13 cellular contexts compared by ENCODE assay signal in genomic region chr17:75128694-75129505, GRCh38. TPM values are rescaled to one million over a fixed set of nuclear protein-coding genes. Genes with fewer than 3 reads are reported as not detected.
A peak's percentile ranks its signal among the peaks of the same experiment; 100 is the strongest.
DNase-seq lines count a peak whose midpoint lies in the region; ATAC-seq, FAIRE-seq and TF ChIP-seq lines count a peak whose summit lies in the region.
"Had no signal": no experiment of that assay in that cellular context is flagged by ENCODE, and none has a peak within 500 bp of the region (broad histone marks: within the 10 kb centered on the region; RNA-seq: fewer than 3 reads in every experiment).

No MANE protein-coding gene starts in this region.

- intact Hi-C loops in activated CD4-positive, alpha-beta memory T cell treated with anti-CD3 and anti-CD28 coated beads for 36 hours (cut with micrococcal nuclease): no loop called here
- intact Hi-C loops in K562 (cut with micrococcal nuclease): no loop called here
- intact Hi-C loops in stomach (cut with DNase I; ENCODE audit: low total_unique reads): no loop called here

- no peak overlapping the region for H2AFZ ChIP-seq in K562 (ENCODE audit: low read depth, low read length)

- H3K27me3 Mint-ChIP-seq in activated CD4-positive, alpha-beta memory T cell treated with anti-CD3 and anti-CD28 coated beads, Interleukin-2, amount 10 ng/mL, durations not matched to agents 7 days and 5 days: no peaks in the 10 kb centered on the region
- no peaks in the 10 kb centered on the region for H3K27me3 Mint-ChIP-seq in activated CD4-positive, alpha-beta memory T cell treated with anti-CD3 and anti-CD28 coated beads for 36 hours

- no peak overlapping the region for H3K27ac ChIP-seq in K562 (ENCODE audit: extremely low read depth, low read depth, low read length)
- H3K27ac ChIP-seq in neutrophil: peak overlapping the region; percentile 98
- peak overlapping the region in 1 of 5 donors; percentile 90 for H3K27ac ChIP-seq in stomach
- H3K27ac ChIP-seq: foreskin keratinocyte had no signal

- H3K4me3 Mint-ChIP-seq in activated CD4-positive, alpha-beta memory T cell treated with anti-CD3 and anti-CD28 coated beads, Interleukin-2, amount 10 ng/mL, durations not matched to agents 7 days and 5 days: peak overlapping the region; percentile 63
- no peak overlapping the region for H3K4me3 Mint-ChIP-seq in activated CD4-positive, alpha-beta memory T cell treated with anti-CD3 and anti-CD28 coated beads for 36 hours

- no peaks in the 10 kb centered on the region for H3K9me1 ChIP-seq in K562 (ENCODE audit: control insufficient read depth, insufficient read depth, low read length)

- H3K4me1 ChIP-seq in K562 (replicated peaks in 1 of 2; ENCODE audit: control insufficient read depth in 2 of 2, insufficient read depth in 2 of 2, low read length in 2 of 2) (peaks cover 28 to 53% of the 10 kb centered on the region in 2 experiments), neutrophil (ENCODE audit: control insufficient read depth in 1 of 2, insufficient read depth in 1 of 2, low read depth in 1 of 2, low read length in 1 of 2) (peaks cover 50 to 59% of the 10 kb centered on the region in 2 experiments), stomach (peaks cover 19 to 51% (median 50%) of the 10 kb centered on the region in 4 donors)

- peaks cover 61% of the 10 kb centered on the region for H3K4me1 Mint-ChIP-seq in activated CD4-positive, alpha-beta memory T cell treated with anti-CD3 and anti-CD28 coated beads, Interleukin-2, amount 10 ng/mL, durations not matched to agents 7 days and 5 days
- peaks cover 39% of the 10 kb centered on the region for H3K4me1 Mint-ChIP-seq in activated CD4-positive, alpha-beta memory T cell treated with anti-CD3 and anti-CD28 coated beads for 36 hours (ENCODE audit: low read depth)

- H3K36me3 ChIP-seq in K562 (ENCODE audit: control insufficient read depth, insufficient read depth, low read length) (peaks cover 25% of the 10 kb centered on the region; the same call in 2 of the 3 replicates), neutrophil (peaks cover 23% of the 10 kb centered on the region), stomach (peaks cover 10 to 23% (median 20%) of the 10 kb centered on the region in 4 donors)

- no peak for DNase-seq in activated CD4-positive, alpha-beta memory T cell treated with anti-CD3 and anti-CD28 coated beads, Interleukin-2, amount 10 ng/mL, durations not matched to agents 7 days and 5 days
- DNase-seq in activated CD4-positive, alpha-beta memory T cell treated with anti-CD3 and anti-CD28 coated beads for 36 hours: no peak
- DNase-seq in K562 (ENCODE audit: extremely low read depth in 1 of 4, low spot score in 3 of 4): no peak
- DNase-seq in stomach: no peak
- no peak for DNase-seq in effector CD8-positive, alpha-beta T cell (lab: John Stamatoyannopoulos, UW)
- DNase-seq: activated CD4-positive, alpha-beta T cell treated with anti-CD3 and anti-CD28 coated beads, Interleukin-2, amount 50 U/mL, for 48 hours; foreskin keratinocyte; islet precursor cell; NCI-H226; T-helper 2 cell; trophoblast cell had no signal

- in situ Hi-C loops in K562 (cut with MboI): no loop called here

- WGBS in K562 (ENCODE audit: insufficient coverage, low coverage, missing lambda C conversion rate): 96% methylated on average over 31 of the region's 33 CpGs
- 82 to 90% (median 85%) methylated on average over 27 to 33 of the region's 33 CpGs for WGBS in stomach, 5 donors

- no peaks in the 10 kb centered on the region for H3K9me3 ChIP-seq in K562 (replicated peaks; ENCODE audit: control insufficient read depth, insufficient read depth, low read depth, low read length)
- no peaks in the 10 kb centered on the region for H3K9me3 ChIP-seq in neutrophil
- H3K9me3 ChIP-seq in stomach: no peaks in the 10 kb centered on the region

- H3K9me3 Mint-ChIP-seq in activated CD4-positive, alpha-beta memory T cell treated with anti-CD3 and anti-CD28 coated beads, Interleukin-2, amount 10 ng/mL, durations not matched to agents 7 days and 5 days: no peaks in the 10 kb centered on the region
- no peaks in the 10 kb centered on the region for H3K9me3 Mint-ChIP-seq in activated CD4-positive, alpha-beta memory T cell treated with anti-CD3 and anti-CD28 coated beads for 36 hours

- H3K9ac ChIP-seq in K562 (ENCODE audit: insufficient read depth in 1 of 2, low read depth in 2 of 2, low read length in 2 of 2): peak overlapping the region in 1 of 2 experiments; percentile 6; a peak in 1 of 4 replicates

- POLR2A ChIA-PET in activated CD4-positive, alpha-beta memory T cell treated with anti-CD3 and anti-CD28 coated beads, Interleukin-2, amount 10 ng/mL, durations not matched to agents 7 days and 5 days (lab: Charles Lee): interaction anchor here (0.8 to 6.2 kb wide), 4 partner anchors 9 to 19 kb away, joined by 3 to 65 read pairs (median 24); partner anchors contain the start of gene ARMC7
- POLR2A ChIA-PET in activated CD4-positive, alpha-beta memory T cell treated with anti-CD3 and anti-CD28 coated beads for 36 hours (lab: Charles Lee): interaction anchor here (1.1 kb wide), 2 partner anchors 12 to 60 kb away, joined by 3 read pairs; no protein-coding TSS in a partner anchor
- POLR2A ChIA-PET in K562 (lab: Yijun Ruan, JAX): interaction anchor here (0.7 to 7.6 kb wide), 5 partner anchors 10 to 123 kb away, joined by 3 to 58 read pairs (median 4); no protein-coding TSS in a partner anchor

- BruUV-seq in K562 (replicated peaks; lab: Mats Ljungman, UMichigan): no TSS peak

- H3K4me3 ChIP-seq in K562 (no peak overlapping the region), neutrophil (ENCODE audit: low read depth in 1 of 2, low read length in 1 of 2) (no peak overlapping the region), stomach (no peak overlapping the region)
- H3K4me3 ChIP-seq: smooth muscle cell had no signal

- no peak for ATAC-seq in K562
- ATAC-seq: foreskin keratinocyte had no signal

- CTCF ChIA-PET in activated CD4-positive, alpha-beta memory T cell treated with anti-CD3 and anti-CD28 coated beads, Interleukin-2, amount 10 ng/mL, durations not matched to agents 7 days and 5 days (lab: Charles Lee): interaction anchor here (6.0 kb wide), 1 partner anchor 14 kb away, joined by 130 read pairs; no protein-coding TSS in a partner anchor
- CTCF ChIA-PET in activated CD4-positive, alpha-beta memory T cell treated with anti-CD3 and anti-CD28 coated beads for 36 hours (lab: Charles Lee): interaction anchor here (3.6 to 6.3 kb wide), 3 partner anchors 15 to 72 kb away, joined by 24 to 121 read pairs (median 60); partner anchors contain the start of gene ARMC7
- CTCF ChIA-PET in K562 (lab: Yijun Ruan, JAX; ENCODE audit: low intra/inter-chr PET ratio): no interaction called here

- FAIRE-seq in K562 (lab: Jason Lieb, UNC): no peak

- TF ChIP-seq POLR2A in K562 (conservative IDR thresholded peaks at IDR 0.05) (peak; percentile 26), stomach (IDR thresholded peaks at IDR 0.05) (no peak)

- TF ChIP-seq CTCF in K562 (IDR thresholded peaks at IDR 0.05 in 2 of 3, conservative IDR thresholded peaks at IDR 0.05 in 1 of 3; ENCODE audit: insufficient read depth in 2 of 3, low read depth in 1 of 3, low read length in 3 of 3): no peak
- no peak for TF ChIP-seq CTCF in neutrophil (IDR thresholded peaks at IDR 0.05)
- TF ChIP-seq CTCF in stomach (IDR thresholded peaks at IDR 0.05): no peak

- peaks cover 44% of the 10 kb centered on the region for H3K79me2 ChIP-seq in K562 (ENCODE audit: control insufficient read depth, insufficient read depth, low read length)

- H3K27ac Mint-ChIP-seq in activated CD4-positive, alpha-beta memory T cell treated with anti-CD3 and anti-CD28 coated beads, Interleukin-2, amount 10 ng/mL, durations not matched to agents 7 days and 5 days: peak overlapping the region; percentile 61
- H3K27ac Mint-ChIP-seq in activated CD4-positive, alpha-beta memory T cell treated with anti-CD3 and anti-CD28 coated beads for 36 hours: no peak overlapping the region

- peaks cover 6% of the 10 kb centered on the region; the same call in 1 of the 2 replicates for H4K20me1 ChIP-seq in K562 (replicated peaks; ENCODE audit: control insufficient read depth, insufficient read depth, low read length)

- no peak overlapping the region for H3K4me2 ChIP-seq in K562 (ENCODE audit: insufficient read depth, low read length)
- H3K4me2 ChIP-seq: smooth muscle cell had no signal

- TF ChIP-seq EP300 in K562 (IDR thresholded peaks at IDR 0.05; ENCODE audit: low read length): no peak
- no peak for TF ChIP-seq EP300 in stomach (IDR thresholded peaks at IDR 0.05)

- H3K36me3 Mint-ChIP-seq in activated CD4-positive, alpha-beta memory T cell treated with anti-CD3 and anti-CD28 coated beads, Interleukin-2, amount 10 ng/mL, durations not matched to agents 7 days and 5 days (ENCODE audit: low read depth): peaks cover 41% of the 10 kb centered on the region
- H3K36me3 Mint-ChIP-seq in activated CD4-positive, alpha-beta memory T cell treated with anti-CD3 and anti-CD28 coated beads for 36 hours: peaks cover 11% of the 10 kb centered on the region

- H3K27me3 ChIP-seq in K562 (ENCODE audit: control insufficient read depth in 2 of 2, insufficient read depth in 2 of 2, low read length in 2 of 2): no peaks in the 10 kb centered on the region
- H3K27me3 ChIP-seq in neutrophil: no peaks in the 10 kb centered on the region
- no peaks in the 10 kb centered on the region for H3K27me3 ChIP-seq in stomach
- H3K27me3 ChIP-seq: foreskin keratinocyte had no signal

- TF ChIP-seq RAD21 in K562 (CRISPR knock-in tag; conservative IDR thresholded peaks at IDR 0.05 in 1 of 2, IDR thresholded peaks at IDR 0.05 in 1 of 2): no peak

RNA-seq across cellular contexts. Expression of gene NT5C, which starts 2.6 kb away (rescaled TPM):
- 10 to 100 TPM; 68.2 to 69.4 TPM for total RNA-seq in activated CD4-positive, alpha-beta memory T cell treated with anti-CD3 and anti-CD28 coated beads, Interleukin-2, amount 10 ng/mL, durations not matched to agents 7 days and 5 days
- total RNA-seq in activated CD4-positive, alpha-beta memory T cell treated with anti-CD3 and anti-CD28 coated beads for 36 hours: 10 to 100 TPM; 65.2 to 70.8 TPM
- 23.9 and 63.5 TPM in 2 replicates for total RNA-seq in K562 (2011; cell fraction: chromatin; rRNA removed; ENCODE audit: low replicate concordance)
- total RNA-seq in K562 (2011; cell fraction: nucleolus; rRNA removed): 83.5 and 103 TPM in 2 replicates
- total RNA-seq in K562 (2011; cell fraction: nucleoplasm; rRNA removed): 34.3 and 56.2 TPM in 2 replicates
- 150 and 205 TPM in 2 replicates for total RNA-seq in K562 (2014; rRNA removed)
- 21.5 and 31.6 TPM in 2 replicates for total RNA-seq in K562 (2014; rRNA removed; fragmentation: Illumina TruSeq; extraction: Trizol)
- total RNA-seq in K562 (2015; rRNA removed; fragmentation: Illumina TruSeq; extraction: Trizol): 55.3 and 56.6 TPM in 2 replicates
- 94.3 and 95.0 TPM in 2 replicates for total RNA-seq in K562 (2021)
- polyA plus RNA-seq in K562 (2011; rRNA removed): 45.0 and 55.6 TPM in 2 replicates
- 71.8 and 135 TPM in 2 replicates for polyA plus RNA-seq in K562 (2011; cell fraction: cytosol; rRNA removed)
- 170 and 227 TPM in 2 replicates for polyA plus RNA-seq in K562 (2011; cell fraction: nucleus; rRNA removed)
- polyA plus RNA-seq in K562 (2012): 54.2 and 75.4 TPM in 2 replicates
- polyA plus RNA-seq in K562 (2014; fragmentation: Illumina TruSeq; extraction: Trizol): 31.0 and 40.2 TPM in 2 replicates
- 1 to 10 TPM; 2.9 to 5.0 TPM for polyA plus RNA-seq in K562 (2014; fragmentation: Nextera tagmentation; extraction: Ambion mirVana)
- 167 and 175 TPM in 2 replicates for polyA plus RNA-seq in K562 (2014; rRNA removed)
- polyA minus RNA-seq in K562 (2011; rRNA and poly(A)+ RNA removed): 6.2 and 7.8 TPM in 2 replicates
- polyA minus RNA-seq in K562 (2011; cell fraction: cytosol; rRNA and poly(A)+ RNA removed): 10.3 and 17.4 TPM in 2 replicates
- 41.6 and 46.9 TPM in 2 replicates for polyA minus RNA-seq in K562 (2011; cell fraction: nucleus; rRNA and poly(A)+ RNA removed)
- 100 to 1,000 TPM in 3 of 5 donors, 10 to 100 TPM in 2; 24.1 to 472 (median 150) TPM for total RNA-seq in stomach
- 100 to 1,000 TPM in 2 of 3 donors, 10 to 100 TPM in 1; 60.5 to 120 (median 117) TPM for polyA plus RNA-seq in stomach

RNA-seq across cellular contexts. Expression of gene ARMC7, which starts 19.1 kb away (rescaled TPM):
- total RNA-seq in activated CD4-positive, alpha-beta memory T cell treated with anti-CD3 and anti-CD28 coated beads, Interleukin-2, amount 10 ng/mL, durations not matched to agents 7 days and 5 days: 10 to 100 TPM; 17.1 to 17.9 TPM
- 1 to 10 TPM; 6.5 to 8.2 TPM for total RNA-seq in activated CD4-positive, alpha-beta memory T cell treated with anti-CD3 and anti-CD28 coated beads for 36 hours
- total RNA-seq in K562 (2011; cell fraction: chromatin; rRNA removed; ENCODE audit: low replicate concordance): 16.9 and 36.5 TPM in 2 replicates
- 20.5 and 25.8 TPM in 2 replicates for total RNA-seq in K562 (2011; cell fraction: nucleolus; rRNA removed)
- total RNA-seq in K562 (2011; cell fraction: nucleoplasm; rRNA removed): 16.9 and 19.5 TPM in 2 replicates
- total RNA-seq in K562 (2014; rRNA removed) (5.9 and 10.2 TPM in 2 replicates), K562 (2014; rRNA removed; fragmentation: Illumina TruSeq; extraction: Trizol) (4.1 and 5.1 TPM in 2 replicates), K562 (2015; rRNA removed; fragmentation: Illumina TruSeq; extraction: Trizol) (9.5 and 10.1 TPM in 2 replicates), K562 (2021) (15.2 TPM in 2 replicates), stomach (10 to 100 TPM in 4 of 5 donors, 1 to 10 TPM in 1; 2.2 to 26.8 (median 13.9) TPM)
- polyA plus RNA-seq in K562 (2011; rRNA removed) (3.9 and 8.0 TPM in 2 replicates), K562 (2014; fragmentation: Illumina TruSeq; extraction: Trizol) (8.7 and 12.7 TPM in 2 replicates), K562 (2014; fragmentation: Nextera tagmentation; extraction: Ambion mirVana) (1 to 10 TPM; 1.4 to 2.8 TPM), K562 (2014; rRNA removed) (5.9 and 8.9 TPM in 2 replicates), stomach (10 to 100 TPM in 2 of 3 donors, 1 to 10 TPM in 1; 9.6 to 10.8 (median 10.7) TPM)
- 9.1 and 13.1 TPM in 2 replicates for polyA plus RNA-seq in K562 (2011; cell fraction: cytosol; rRNA removed)
- polyA plus RNA-seq in K562 (2011; cell fraction: nucleus; rRNA removed): 8.4 and 8.7 TPM in 2 replicates
- 15.4 and 16.8 TPM in 2 replicates for polyA plus RNA-seq in K562 (2012)
- 8.0 and 8.3 TPM in 2 replicates for polyA minus RNA-seq in K562 (2011; rRNA and poly(A)+ RNA removed)
- polyA minus RNA-seq in K562 (2011; cell fraction: cytosol; rRNA and poly(A)+ RNA removed): 8.3 and 9.9 TPM in 2 replicates
- polyA minus RNA-seq in K562 (2011; cell fraction: nucleus; rRNA and poly(A)+ RNA removed): 6.9 and 11.7 TPM in 2 replicates

RNA-seq across cellular contexts. Expression of gene JPT1, which starts 25.4 kb away (rescaled TPM):
- 100 to 1,000 TPM; 305 to 329 TPM for total RNA-seq in activated CD4-positive, alpha-beta memory T cell treated with anti-CD3 and anti-CD28 coated beads, Interleukin-2, amount 10 ng/mL, durations not matched to agents 7 days and 5 days
- 100 to 1,000 TPM; 263 to 267 TPM for total RNA-seq in activated CD4-positive, alpha-beta memory T cell treated with anti-CD3 and anti-CD28 coated beads for 36 hours
- total RNA-seq in K562 (2011; cell fraction: chromatin; rRNA removed; ENCODE audit: low replicate concordance): 60.0 and 81.0 TPM in 2 replicates
- total RNA-seq in K562 (2011; cell fraction: nucleolus; rRNA removed): 77.1 and 90.4 TPM in 2 replicates
- 68.9 and 75.0 TPM in 2 replicates for total RNA-seq in K562 (2011; cell fraction: nucleoplasm; rRNA removed)
- total RNA-seq in K562 (2014; rRNA removed): 131 and 132 TPM in 2 replicates
- 168 and 185 TPM in 2 replicates for total RNA-seq in K562 (2014; rRNA removed; fragmentation: Illumina TruSeq; extraction: Trizol)
- 290 and 292 TPM in 2 replicates for total RNA-seq in K562 (2015; rRNA removed; fragmentation: Illumina TruSeq; extraction: Trizol)
- total RNA-seq in K562 (2021): 243 and 245 TPM in 2 replicates
- polyA plus RNA-seq in K562 (2011; rRNA removed): 54.0 and 56.7 TPM in 2 replicates
- polyA plus RNA-seq in K562 (2011; cell fraction: cytosol; rRNA removed): 112 and 122 TPM in 2 replicates
- polyA plus RNA-seq in K562 (2011; cell fraction: nucleus; rRNA removed): 68.8 and 82.6 TPM in 2 replicates
- polyA plus RNA-seq in K562 (2012): 165 and 353 TPM in 2 replicates
- polyA plus RNA-seq in K562 (2014; fragmentation: Illumina TruSeq; extraction: Trizol): 276 and 277 TPM in 2 replicates
- polyA plus RNA-seq in K562 (2014; fragmentation: Nextera tagmentation; extraction: Ambion mirVana): 10 to 100 TPM; 67.8 to 77.7 TPM
- 144 and 237 TPM in 2 replicates for polyA plus RNA-seq in K562 (2014; rRNA removed)
- polyA minus RNA-seq in K562 (2011; rRNA and poly(A)+ RNA removed): 46.8 and 55.1 TPM in 2 replicates
- 131 and 146 TPM in 2 replicates for polyA minus RNA-seq in K562 (2011; cell fraction: cytosol; rRNA and poly(A)+ RNA removed)
- polyA minus RNA-seq in K562 (2011; cell fraction: nucleus; rRNA and poly(A)+ RNA removed): 35.1 and 49.8 TPM in 2 replicates
- 100 to 1,000 TPM in 1 of 5 donors, 10 to 100 TPM in 3, 1 to 10 TPM in 1; 8.0 to 217 (median 61.9) TPM for total RNA-seq in stomach
- polyA plus RNA-seq in stomach: 100 to 1,000 TPM; 133 to 405 (median 227) TPM

RNA-seq across cellular contexts. Expression of gene SLC16A5, which starts 41.1 kb away (rescaled TPM):
- 10 to 100 TPM; 10.4 TPM for total RNA-seq in activated CD4-positive, alpha-beta memory T cell treated with anti-CD3 and anti-CD28 coated beads, Interleukin-2, amount 10 ng/mL, durations not matched to agents 7 days and 5 days
- total RNA-seq in activated CD4-positive, alpha-beta memory T cell treated with anti-CD3 and anti-CD28 coated beads for 36 hours: 1 to 10 TPM; 6.7 to 7.7 TPM
- 3.1 and 9.9 TPM in 2 replicates for total RNA-seq in K562 (2011; cell fraction: chromatin; rRNA removed; ENCODE audit: low replicate concordance)
- total RNA-seq in K562 (2011; cell fraction: nucleolus; rRNA removed): 6.2 and 7.8 TPM in 2 replicates
- total RNA-seq in K562 (2011; cell fraction: nucleoplasm; rRNA removed): 3.5 and 5.4 TPM in 2 replicates
- total RNA-seq in K562 (2014; rRNA removed) (0.65 and 1.1 TPM in 2 replicates), K562 (2014; rRNA removed; fragmentation: Illumina TruSeq; extraction: Trizol) (0.64 and 0.65 TPM in 2 replicates), K562 (2015; rRNA removed; fragmentation: Illumina TruSeq; extraction: Trizol) (0.33 and 0.75 TPM in 2 replicates), K562 (2021) (2.6 and 3.1 TPM in 2 replicates), stomach (100 to 1,000 TPM in 1 of 5 donors, 10 to 100 TPM in 4; 30.3 to 132 (median 57.1) TPM)
- polyA plus RNA-seq in K562 (2011; rRNA removed) (1.2 and 1.8 TPM in 2 replicates), K562 (2014; fragmentation: Illumina TruSeq; extraction: Trizol) (0.91 and 1.8 TPM in 2 replicates), K562 (2014; fragmentation: Nextera tagmentation; extraction: Ambion mirVana) (under 1 TPM; 0.06 to 0.11 TPM), K562 (2014; rRNA removed) (1.8 and 2.4 TPM in 2 replicates), stomach (1 to 10 TPM; 6.8 to 9.0 (median 7.9) TPM)
- polyA plus RNA-seq in K562 (2011; cell fraction: cytosol; rRNA removed): 2.0 and 4.5 TPM in 2 replicates
- polyA plus RNA-seq in K562 (2011; cell fraction: nucleus; rRNA removed): 8.3 and 12.8 TPM in 2 replicates
- polyA plus RNA-seq in K562 (2012): 1.1 and 4.0 TPM in 2 replicates
- polyA minus RNA-seq in K562 (2011; rRNA and poly(A)+ RNA removed): 0.63 and 0.88 TPM in 2 replicates
- 2.2 and 2.7 TPM in 2 replicates for polyA minus RNA-seq in K562 (2011; cell fraction: cytosol; rRNA and poly(A)+ RNA removed)
- 2.2 and 2.4 TPM in 2 replicates for polyA minus RNA-seq in K562 (2011; cell fraction: nucleus; rRNA and poly(A)+ RNA removed)

RNA-seq across cellular contexts. Expression of gene SUMO2, which starts 53.9 kb away (rescaled TPM):
- total RNA-seq in activated CD4-positive, alpha-beta memory T cell treated with anti-CD3 and anti-CD28 coated beads, Interleukin-2, amount 10 ng/mL, durations not matched to agents 7 days and 5 days: 100 to 1,000 TPM; 548 to 559 TPM
- 100 to 1,000 TPM; 610 to 612 TPM for total RNA-seq in activated CD4-positive, alpha-beta memory T cell treated with anti-CD3 and anti-CD28 coated beads for 36 hours
- total RNA-seq in K562 (2011; cell fraction: chromatin; rRNA removed; ENCODE audit: low replicate concordance): 15.8 and 22.4 TPM in 2 replicates
- total RNA-seq in K562 (2011; cell fraction: nucleolus; rRNA removed): 14.9 and 18.3 TPM in 2 replicates
- 30.7 and 43.9 TPM in 2 replicates for total RNA-seq in K562 (2011; cell fraction: nucleoplasm; rRNA removed)
- 170 and 203 TPM in 2 replicates for total RNA-seq in K562 (2014; rRNA removed)
- total RNA-seq in K562 (2014; rRNA removed; fragmentation: Illumina TruSeq; extraction: Trizol): 379 and 441 TPM in 2 replicates
- total RNA-seq in K562 (2015; rRNA removed; fragmentation: Illumina TruSeq; extraction: Trizol): 361 and 419 TPM in 2 replicates
- 511 and 520 TPM in 2 replicates for total RNA-seq in K562 (2021)
- polyA plus RNA-seq in K562 (2011; rRNA removed): 414 and 505 TPM in 2 replicates
- polyA plus RNA-seq in K562 (2011; cell fraction: cytosol; rRNA removed): 43.5 and 104 TPM in 2 replicates
- polyA plus RNA-seq in K562 (2011; cell fraction: nucleus; rRNA removed): 60.3 and 118 TPM in 2 replicates
- 290 and 393 TPM in 2 replicates for polyA plus RNA-seq in K562 (2012)
- 233 and 262 TPM in 2 replicates for polyA plus RNA-seq in K562 (2014; fragmentation: Illumina TruSeq; extraction: Trizol)
- 100 to 1,000 TPM; 570 to 733 TPM for polyA plus RNA-seq in K562 (2014; fragmentation: Nextera tagmentation; extraction: Ambion mirVana)
- 157 and 222 TPM in 2 replicates for polyA plus RNA-seq in K562 (2014; rRNA removed)
- 133 and 157 TPM in 2 replicates for polyA minus RNA-seq in K562 (2011; rRNA and poly(A)+ RNA removed)
- polyA minus RNA-seq in K562 (2011; cell fraction: cytosol; rRNA and poly(A)+ RNA removed): 208 and 214 TPM in 2 replicates
- polyA minus RNA-seq in K562 (2011; cell fraction: nucleus; rRNA and poly(A)+ RNA removed): 9.2 and 28.8 TPM in 2 replicates
- 10 to 100 TPM; 10.7 to 88.1 (median 53.6) TPM for total RNA-seq in stomach
- polyA plus RNA-seq in stomach: 100 to 1,000 TPM in 2 of 3 donors, 10 to 100 TPM in 1; 66.0 to 141 (median 130) TPM
